Comparison of ENCODE assay signal across 1 cellular context in the genomic region with DNA sequence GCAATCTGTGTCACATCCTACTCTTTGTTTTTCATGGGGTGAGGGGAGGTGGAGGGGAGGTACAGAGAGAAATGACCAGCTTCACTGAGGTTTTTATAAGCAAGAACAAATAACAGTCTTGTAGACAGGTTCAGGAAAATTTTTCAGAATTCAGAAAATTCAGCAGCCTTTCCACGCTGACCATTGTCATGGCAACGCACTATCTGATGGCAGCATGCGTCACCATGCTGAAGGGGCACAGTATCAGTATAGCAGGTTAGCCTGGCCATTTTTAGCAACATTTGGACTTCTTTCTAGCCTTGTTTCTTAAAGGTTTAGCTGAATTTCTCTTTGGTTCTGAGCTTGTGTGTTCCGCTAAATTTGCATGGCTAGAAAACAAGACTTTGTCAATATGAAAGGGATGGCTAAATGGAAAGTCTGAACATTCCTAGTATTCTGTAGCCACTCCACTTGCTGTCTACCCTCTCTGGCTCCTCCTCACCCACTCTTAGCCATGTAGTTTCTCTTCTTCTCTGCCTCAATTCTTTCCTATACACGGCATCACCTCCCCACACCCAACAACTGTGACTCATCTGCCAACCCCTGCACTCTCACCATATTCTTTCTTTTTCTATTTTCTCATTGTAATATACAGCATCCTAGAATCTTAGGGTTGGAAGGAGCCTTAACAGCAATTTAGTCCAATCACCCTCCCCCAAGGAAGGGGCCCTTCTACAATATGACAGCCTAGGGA.
TF ChIP-seq lines count a peak whose summit lies in the region.

No MANE protein-coding gene starts in this region.

TF ChIP-seq in K562, 482 proteins besides CTCF, POLR2A, EP300 and RAD21:
- TF ChIP-seq RFX1 (IDR thresholded peaks at IDR 0.05) (peak; percentile 87), CREB1 (IDR thresholded peaks at IDR 0.05) (no peak), CREB1 (CRISPR knock-in tag; IDR thresholded peaks at IDR 0.05) (peak; percentile 48; the same call in 1 of the 2 replicates), SUPT5H (IDR thresholded peaks at IDR 0.05) (no peak), BMI1 (IDR thresholded peaks at IDR 0.05; ENCODE audit: low read length) (peak; percentile 41; the same call in 1 of the 2 replicates), CREM (IDR thresholded peaks at IDR 0.05; ENCODE audit: low read depth) (peak; percentile 71), JUND (IDR thresholded peaks at IDR 0.05; ENCODE audit: borderline replicate concordance, low read depth, low read length) (0 out of 2 replicates have a peak, but pooled peaks have one; percentile 35), JUND (tag; IDR thresholded peaks at IDR 0.05; ENCODE audit: borderline replicate concordance, low read depth, low read length) (no peak), JUN (IDR thresholded peaks at IDR 0.05; ENCODE audit: borderline replicate concordance, low read depth, low read length) (no peak), JUN (CRISPR knock-in tag; IDR thresholded peaks at IDR 0.05; ENCODE audit: borderline replicate concordance) (no peak), RBFOX2 (IDR thresholded peaks at IDR 0.05; ENCODE audit: low read depth, low read length) (no peak), ATF1 (CRISPR knock-in tag; IDR thresholded peaks at IDR 0.05) (no peak), ATF1 (tag; IDR thresholded peaks at IDR 0.05) (peak; percentile 35; the same call in 1 of the 2 replicates), FOSL1 (tag; conservative IDR thresholded peaks at IDR 0.05) (peak; percentile 42; the same call in 1 of the 2 replicates), BRF1 (IDR thresholded peaks at IDR 0.05; ENCODE audit: borderline replicate concordance, extremely low read depth, insufficient read length) (no peak)
- TF ChIP-seq, protein P1, sequence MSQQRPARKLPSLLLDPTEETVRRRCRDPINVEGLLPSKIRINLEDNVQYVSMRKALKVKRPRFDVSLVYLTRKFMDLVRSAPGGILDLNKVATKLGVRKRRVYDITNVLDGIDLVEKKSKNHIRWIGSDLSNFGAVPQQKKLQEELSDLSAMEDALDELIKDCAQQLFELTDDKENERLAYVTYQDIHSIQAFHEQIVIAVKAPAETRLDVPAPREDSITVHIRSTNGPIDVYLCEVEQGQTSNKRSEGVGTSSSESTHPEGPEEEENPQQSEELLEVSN (IDR thresholded peaks at IDR 0.05; ENCODE audit: borderline replicate concordance in 1 of 2, extremely low read depth in 1 of 2, insufficient read depth in 1 of 2, insufficient read length in 1 of 2, low read depth in 1 of 2, low read length in 1 of 2, poor library complexity in 1 of 2, severe bottlenecking in 1 of 2) = no peak
